In genomic region chr6:93684339-93684738, GRCh38 we compare ENCODE assay signal across 20 cellular contexts.
DNase-seq lines count a peak whose midpoint lies in the region; ATAC-seq, FAIRE-seq and TF ChIP-seq lines count a peak whose summit lies in the region.
"Had no signal": no experiment of that assay in that cellular context is flagged by ENCODE, and none has a peak within 500 bp of the region (broad histone marks: within the 10 kb centered on the region; RNA-seq: fewer than 3 reads in every experiment).

No MANE protein-coding gene starts in this region.

- H3K4me2 ChIP-seq in GM12878 (ENCODE audit: control insufficient read depth, insufficient read depth), result no peak overlapping the region
- H3K4me2 ChIP-seq: BLaER1 had no signal

- POLR2A ChIA-PET in GM12878 (lab: Charles Lee), result no interaction called here

- H2AFZ ChIP-seq in GM12878 (ENCODE audit: control insufficient read depth, low read depth, low read length), result no peak overlapping the region

- H3K27me3 ChIP-seq in GM12878 (replicated peaks in 1 of 2; ENCODE audit: control insufficient read depth in 2 of 2, insufficient read depth in 2 of 2, low read length in 1 of 2), result no peaks in the 10 kb centered on the region
- H3K27me3 ChIP-seq: BLaER1 had no signal

- TF ChIP-seq RAD21 in GM12878 (IDR thresholded peaks at IDR 0.05; ENCODE audit: insufficient read depth, low read depth, low read length), result no peak

- no peaks in the 10 kb centered on the region for H3K36me3 Mint-ChIP-seq in effector memory CD8-positive, alpha-beta T cell (ENCODE audit: insufficient read depth)
- H3K36me3 Mint-ChIP-seq: CD8-positive, alpha-beta T cell had no signal

- no peak for FAIRE-seq in GM12878 (lab: Jason Lieb, UNC)
- FAIRE-seq: H54 had no signal

- H3K4me1 Mint-ChIP-seq in effector memory CD8-positive, alpha-beta T cell (ENCODE audit: low read depth in 2 of 2), result no peaks in the 10 kb centered on the region

- no peaks in the 10 kb centered on the region for H3K9me3 ChIP-seq in GM12878 (replicated peaks; ENCODE audit: control insufficient read depth, insufficient read depth, low read length)
- H3K9me3 ChIP-seq: BLaER1 had no signal

- H3K9ac ChIP-seq in GM12878 (ENCODE audit: control insufficient read depth, insufficient read depth, low read length), result no peak overlapping the region
- H3K9ac ChIP-seq: BLaER1 had no signal

- H3K4me1 ChIP-seq in GM12878 (ENCODE audit: control insufficient read depth, insufficient read depth, low read length), result no peaks in the 10 kb centered on the region

- TF ChIP-seq EP300 in GM12878 (IDR thresholded peaks at IDR 0.05; ENCODE audit: borderline replicate concordance in 1 of 2, control insufficient read depth in 1 of 2, low read depth in 2 of 2, low read length in 2 of 2), result no peak

- SMC1A ChIA-PET in GM12878 (lab: Charles Lee; ENCODE audit: uncharacterized antibody, unreplicated experiment), result no interaction called here

- RAD21 ChIA-PET in GM12878 (lab: Charles Lee; ENCODE audit: unreplicated experiment), result no interaction called here

- 92% methylated on average over 1 of the region's 1 CpG for WGBS in GM12878 (ENCODE audit: insufficient coverage, insufficient replicate concordance, low lambda C conversion rate, missing lambda C conversion rate)
- 69 to 90% methylated on average over 1 of the region's 1 CpG for WGBS in lower leg skin, 2 donors

- intact Hi-C loops in GM12878 (cut with micrococcal nuclease; ENCODE audit: unreplicated experiment), result no loop called here
- intact Hi-C loops in lower leg skin (cut with DNase I; ENCODE audit: low total_unique reads), result no loop called here

- TF ChIP-seq POLR2A in GM12878 (IDR thresholded peaks at IDR 0.05; ENCODE audit: low read depth, low read length), result no peak
- TF ChIP-seq POLR2A in lower leg skin (IDR thresholded peaks at IDR 0.05), result no peak

- CTCF ChIA-PET in GM12878 (lab: Yijun Ruan, JAX), result no interaction called here

- no peak overlapping the region for H3K4me3 Mint-ChIP-seq in effector memory CD8-positive, alpha-beta T cell
- H3K4me3 Mint-ChIP-seq: CD8-positive, alpha-beta T cell; HFFc6 had no signal

- peaks cover 2 to 14% of the 10 kb centered on the region in 2 donors for H3K9me3 Mint-ChIP-seq in effector memory CD8-positive, alpha-beta T cell

- peak; percentile 46; the same call in 1 of the 3 replicates for ATAC-seq in GM12878
- no peak for ATAC-seq in GM21619 (IDR thresholded peaks at IDR 0.05; ENCODE audit: unreplicated experiment)
- ATAC-seq in effector memory CD8-positive, alpha-beta T cell (replicated peaks), result no peak
- ATAC-seq: CD8-positive, alpha-beta T cell; SK-N-SH treated with all-trans-retinoic acid at 6 μM for 48 hours had no signal

- no peaks in the 10 kb centered on the region for H3K27me3 Mint-ChIP-seq in effector memory CD8-positive, alpha-beta T cell

- in situ Hi-C loops in GM12878 (cut with MboI), result no loop called here

- H3K27ac Mint-ChIP-seq in effector memory CD8-positive, alpha-beta T cell, result no peak overlapping the region
- H3K27ac Mint-ChIP-seq: CD8-positive, alpha-beta T cell; HFFc6 had no signal

- H3K4me3 ChIP-seq in GM12878, result no peak overlapping the region
- H3K4me3 ChIP-seq in lower leg skin (ENCODE audit: low read depth, poor library complexity, severe bottlenecking), result no peak overlapping the region
- H3K4me3 ChIP-seq: BLaER1 had no signal

- no peaks in the 10 kb centered on the region for H3K79me2 ChIP-seq in GM12878 (ENCODE audit: control insufficient read depth, insufficient read depth, low read length)

- BruUV-seq in GM12878 (replicated peaks; lab: Mats Ljungman, UMichigan), result no TSS peak

- no peak overlapping the region for H3K27ac ChIP-seq in GM12878 (ENCODE audit: control insufficient read depth, insufficient read depth)
- H3K27ac ChIP-seq: BLaER1 had no signal

- TF ChIP-seq CTCF in GM12878 (IDR thresholded peaks at IDR 0.05 in 2 of 3, conservative IDR thresholded peaks at IDR 0.05 in 1 of 3; ENCODE audit: control insufficient read depth in 2 of 3, extremely low read depth in 1 of 3, insufficient read depth in 1 of 3, low read depth in 3 of 3, low read length in 3 of 3) (no peak), lower leg skin (IDR thresholded peaks at IDR 0.05) (no peak)

- no peaks in the 10 kb centered on the region for H4K20me1 ChIP-seq in GM12878 (ENCODE audit: control insufficient read depth, insufficient read depth)
- H4K20me1 ChIP-seq: BLaER1 had no signal

- DNase-seq in COLO668 (lab: John Stamatoyannopoulos, UW; ENCODE audit: unreplicated experiment), result peak; percentile 14
- peak; percentile 25 for DNase-seq in HT-29 (ENCODE audit: low spot score)
- DNase-seq in GM12878 (ENCODE audit: low read depth, low spot score), result no peak
- DNase-seq in mucosa of gallbladder (ENCODE audit: low spot score), result peak; percentile 71
- no peak for DNase-seq in NCI-H345 (lab: John Stamatoyannopoulos, UW)
- no peak for DNase-seq in lower leg skin (ENCODE audit: low spot score in 2 of 2)
- DNase-seq in effector memory CD8-positive, alpha-beta T cell, result no peak
- DNase-seq: CD8-positive, alpha-beta T cell; DMS 273 treated with DMSO at 0.1 percent for 48 hours; EL; HFFc6; NCI-H1417 treated with DMSO at 0.1 percent for 48 hours; NCI-H2081; NCI-H226; NCI-H526 treated with DMSO at 0.1 percent for 48 hours; SHP77 had no signal

- H3K36me3 ChIP-seq in GM12878 (ENCODE audit: control insufficient read depth in 2 of 2, insufficient read depth in 2 of 2, low read length in 1 of 2), result no peaks in the 10 kb centered on the region
- H3K36me3 ChIP-seq: BLaER1 had no signal

TF ChIP-seq in GM12878, 131 proteins besides CTCF, POLR2A, EP300 and RAD21:
- TF ChIP-seq ZBTB11 (CRISPR knock-in tag; IDR thresholded peaks at IDR 0.05), result no peak
- no peak for TF ChIP-seq RELA (IDR thresholded peaks at IDR 0.05; ENCODE audit: borderline replicate concordance, partially characterized antibody)
- TF ChIP-seq RBBP5 (conservative IDR thresholded peaks at IDR 0.05), result no peak
- no peak for TF ChIP-seq FOS (IDR thresholded peaks at IDR 0.05; ENCODE audit: borderline replicate concordance, extremely low read depth, insufficient read length)
- TF ChIP-seq CREM (IDR thresholded peaks at IDR 0.05; ENCODE audit: low read depth), result no peak
- TF ChIP-seq BMI1 (IDR thresholded peaks at IDR 0.05; ENCODE audit: borderline replicate concordance), result no peak
- no peak for TF ChIP-seq SMARCA5 (IDR thresholded peaks at IDR 0.05)
- no peak for TF ChIP-seq ZNF622 (IDR thresholded peaks at IDR 0.05)
- no peak for TF ChIP-seq ATF7 (IDR thresholded peaks at IDR 0.05; ENCODE audit: low read depth)

Comparison
In these comparisons a context has a peak if more than half of its experiments do, and no peak if none do; other contexts are left out.
1. DNase-seq: peak in COLO668 (single experiment), HT-29 (single experiment) and mucosa of gallbladder (single experiment); none in GM12878 (single experiment), NCI-H345 (single experiment), lower leg skin (0 of 2) and effector memory CD8-positive, alpha-beta T cell (0 of 3).